Comparison of ENCODE assay signal across 1 cellular context in genomic region chr9:95217936-95218335, GRCh38.
TF ChIP-seq lines count a peak whose summit lies in the region.

No MANE protein-coding gene starts in this region.

TF ChIP-seq in SK-N-SH treated with all-trans-retinoic acid at 6 μM for 48 hours, 23 proteins besides CTCF, POLR2A, EP300 and RAD21 (continued from another document):
- TF ChIP-seq CREB5 (CRISPR knock-in tag; IDR thresholded peaks at IDR 0.05; ENCODE audit: low read depth) (no peak), CSDC2 (CRISPR knock-in tag; IDR thresholded peaks at IDR 0.05) (no peak), SNAI2 (CRISPR knock-in tag; IDR thresholded peaks at IDR 0.05) (no peak), BACH2 (CRISPR knock-in tag; IDR thresholded peaks at IDR 0.05; ENCODE audit: borderline replicate concordance) (no peak), TOX (CRISPR knock-in tag; IDR thresholded peaks at IDR 0.05; ENCODE audit: borderline replicate concordance) (no peak), OSR1 (CRISPR knock-in tag; IDR thresholded peaks at IDR 0.05) (no peak), ZFP3 (CRISPR knock-in tag; IDR thresholded peaks at IDR 0.05) (no peak), ISL1 (CRISPR knock-in tag; IDR thresholded peaks at IDR 0.05) (no peak)
